Comparison of ENCODE assay signal across 19 cellular contexts in the genomic region with DNA sequence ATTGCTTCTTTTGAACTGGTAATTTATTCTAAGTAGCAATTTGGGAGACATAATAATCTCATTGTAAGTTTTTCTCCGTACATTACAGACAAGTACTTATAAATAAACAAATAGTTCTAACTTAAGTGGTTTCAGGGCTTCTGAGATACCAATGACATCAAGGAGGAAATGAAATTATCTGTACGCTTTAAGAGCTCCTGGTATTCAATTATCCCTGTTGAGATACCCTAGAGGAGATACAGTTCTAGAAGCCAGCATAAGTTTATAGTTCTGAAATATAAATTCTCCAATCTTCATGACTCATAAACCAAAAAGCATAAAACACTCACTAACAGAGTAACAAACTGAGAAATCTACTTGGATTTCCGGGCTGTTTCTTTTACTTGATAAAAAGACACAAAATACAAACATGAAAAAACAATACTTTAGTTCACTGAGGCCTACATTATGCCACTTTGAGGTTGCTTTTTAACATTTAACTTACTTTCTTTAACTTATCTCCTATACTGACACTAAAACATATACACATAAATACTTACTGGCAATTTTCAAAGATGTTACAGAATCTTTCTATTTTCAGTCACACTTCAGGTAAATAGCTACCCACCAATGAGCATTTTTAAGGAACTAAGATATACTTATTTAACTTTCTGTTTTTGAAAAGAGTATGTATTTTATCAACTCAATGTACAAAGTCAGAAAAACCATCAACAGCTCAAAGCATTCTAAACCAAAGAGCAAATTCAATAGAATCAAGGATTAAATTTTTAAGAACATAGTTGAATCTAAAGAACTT. TPM values are rescaled to one million over a fixed set of nuclear protein-coding genes. Genes with fewer than 3 reads are reported as not detected.
DNase-seq lines count a peak whose midpoint lies in the region; ATAC-seq, FAIRE-seq and TF ChIP-seq lines count a peak whose summit lies in the region.
"Had no signal": no experiment of that assay in that cellular context is flagged by ENCODE, and none has a peak within 500 bp of the region (broad histone marks: within the 10 kb centered on the region; RNA-seq: fewer than 3 reads in every experiment).

No MANE protein-coding gene starts in this region.

- H3K56ac ChIP-seq in IMR-90 (ENCODE audit: extremely low read depth, insufficient read depth, low read length), result no peak overlapping the region

- H4K20me1 ChIP-seq in IMR-90 (ENCODE audit: insufficient read depth, low read length) (peaks cover 13% of the 10 kb centered on the region; the same call in 1 of the 2 replicates), K562 (replicated peaks; ENCODE audit: control insufficient read depth, insufficient read depth, low read length) (no peaks in the 10 kb centered on the region)

- TF ChIP-seq EP300 in K562 (IDR thresholded peaks at IDR 0.05; ENCODE audit: low read length), result no peak

- no peak overlapping the region; a peak in 1 of 4 replicates for H4K8ac ChIP-seq in IMR-90 (ENCODE audit: low read depth in 2 of 2, low read length in 2 of 2)

- in situ Hi-C loops in IMR-90 (cut with MboI; ENCODE audit: low sequenced_read_pairs) (no loop called here), K562 (cut with MboI) (no loop called here)

- H3K4ac ChIP-seq in IMR-90 (ENCODE audit: low read depth, low read length), result no peak overlapping the region

- ATAC-seq in IMR-90 (ENCODE audit: low read depth), result peak; percentile 80
- peak; percentile 33 for ATAC-seq in K562
- no peak for ATAC-seq in stimulated activated naive B cell treated with anti-CD40 and anti-IgM and Interleukin-4, amounts not matched to agents 10 μg/mL and 1 μg/mL and 100 μg/mL, for 72 hours (replicated peaks)
- no peak for ATAC-seq in GM19395 (IDR thresholded peaks at IDR 0.05; ENCODE audit: unreplicated experiment)
- ATAC-seq in mucosa of descending colon, result no peak

- no peak for TF ChIP-seq RAD21 in IMR-90 (IDR thresholded peaks at IDR 0.05; ENCODE audit: low read length)
- TF ChIP-seq RAD21 in K562 (CRISPR knock-in tag; conservative IDR thresholded peaks at IDR 0.05 in 1 of 2, IDR thresholded peaks at IDR 0.05 in 1 of 2), result no peak

- no peak for FAIRE-seq in K562 (lab: Jason Lieb, UNC)
- FAIRE-seq: kidney had no signal

- H2AK5ac ChIP-seq in IMR-90 (ENCODE audit: low read depth, low read length), result no peak overlapping the region

- H2BK15ac ChIP-seq in IMR-90 (ENCODE audit: low read depth, low read length), result no peak overlapping the region

- H3K27ac ChIP-seq in IMR-90 (ENCODE audit: insufficient read depth, low read length) (peak overlapping the region; percentile 62; the same call in 1 of the 2 replicates), K562 (ENCODE audit: extremely low read depth, low read depth, low read length) (peak overlapping the region; percentile 54; the same call in 1 of the 3 replicates)
- H3K27ac ChIP-seq: transverse colon had no signal

- no peak overlapping the region for H2BK20ac ChIP-seq in IMR-90 (ENCODE audit: low read depth, low read length)

- peaks cover 16 to 29% of the 10 kb centered on the region in 2 experiments for H3K79me1 ChIP-seq in IMR-90 (ENCODE audit: low read depth in 1 of 2, low read length in 2 of 2)

- H3K79me2 ChIP-seq in K562 (ENCODE audit: control insufficient read depth, insufficient read depth, low read length), result peaks cover 64% of the 10 kb centered on the region

- no peak for TF ChIP-seq POLR2A in IMR-90 (IDR thresholded peaks at IDR 0.05; ENCODE audit: low read depth, low read length)
- TF ChIP-seq POLR2A in K562 (conservative IDR thresholded peaks at IDR 0.05), result no peak

- dilution Hi-C loops in IMR-90 (cut with HindIII; ENCODE audit: low sequenced_read_pairs, unreplicated experiment), result no loop called here

- H4K5ac ChIP-seq in IMR-90 (ENCODE audit: low read depth, low read length), result no peak overlapping the region

- TF ChIP-seq CTCF in IMR-90 (conservative IDR thresholded peaks at IDR 0.05; ENCODE audit: low read depth, low read length) (no peak), K562 (IDR thresholded peaks at IDR 0.05 in 2 of 3, conservative IDR thresholded peaks at IDR 0.05 in 1 of 3; ENCODE audit: insufficient read depth in 2 of 3, low read depth in 1 of 3, low read length in 3 of 3) (no peak), mucosa of descending colon (IDR thresholded peaks at IDR 0.05) (no peak)

- H3K36me3 Mint-ChIP-seq in activated naive CD4-positive, alpha-beta T cell treated with anti-CD3 and anti-CD28 coated beads, Interleukin-2, amount 50 U/mL, for 24 hours, result peaks cover 37% of the 10 kb centered on the region
- H3K36me3 Mint-ChIP-seq in stimulated activated naive B cell treated with anti-CD40 and anti-IgM and Interleukin-4, amounts not matched to agents 10 μg/mL and 1 μg/mL and 100 μg/mL, for 72 hours, result peaks cover 32 to 42% of the 10 kb centered on the region in 2 donors

- H3K4me3 ChIP-seq in IMR-90 (ENCODE audit: insufficient read depth, low read depth, low read length), result no peak overlapping the region
- H3K4me3 ChIP-seq in K562, result no peak overlapping the region
- H3K4me3 ChIP-seq in mucosa of descending colon, result no peak overlapping the region
- H3K4me3 ChIP-seq: transverse colon had no signal

- peak overlapping the region; percentile 68 for H3K4me2 ChIP-seq in IMR-90 (ENCODE audit: low read depth, low read length)
- no peak overlapping the region; the same call in 1 of the 2 replicates for H3K4me2 ChIP-seq in K562 (ENCODE audit: insufficient read depth, low read length)

- peak overlapping the region; percentile 26 for H3K27ac Mint-ChIP-seq in activated naive CD4-positive, alpha-beta T cell treated with anti-CD3 and anti-CD28 coated beads, Interleukin-2, amount 50 U/mL, for 24 hours
- peak overlapping the region; percentile 5 for H3K27ac Mint-ChIP-seq in stimulated activated naive B cell treated with anti-CD40 and anti-IgM and Interleukin-4, amounts not matched to agents 10 μg/mL and 1 μg/mL and 100 μg/mL, for 72 hours
- H3K27ac Mint-ChIP-seq: endodermal cell had no signal

- H3K23ac ChIP-seq in IMR-90 (ENCODE audit: low read depth, low read length), result no peak overlapping the region

- peaks cover 16% of the 10 kb centered on the region for H3K36me3 ChIP-seq in IMR-90 (ENCODE audit: control insufficient read depth, insufficient read depth, low read length)
- H3K36me3 ChIP-seq in K562 (ENCODE audit: control insufficient read depth, insufficient read depth, low read length), result peaks cover 68% of the 10 kb centered on the region
- H3K36me3 ChIP-seq in mucosa of descending colon (ENCODE audit: low read depth), result peaks cover 5% of the 10 kb centered on the region

- H2AFZ ChIP-seq in IMR-90 (replicated peaks; ENCODE audit: low read length, poor library complexity) (no peak overlapping the region), K562 (ENCODE audit: low read depth, low read length) (no peak overlapping the region)

- H3K9me3 Mint-ChIP-seq in activated naive CD4-positive, alpha-beta T cell treated with anti-CD3 and anti-CD28 coated beads, Interleukin-2, amount 50 U/mL, for 24 hours, result no peaks in the 10 kb centered on the region
- no peaks in the 10 kb centered on the region for H3K9me3 Mint-ChIP-seq in stimulated activated naive B cell treated with anti-CD40 and anti-IgM and Interleukin-4, amounts not matched to agents 10 μg/mL and 1 μg/mL and 100 μg/mL, for 72 hours
- H3K9me3 Mint-ChIP-seq: endodermal cell had no signal

- CTCF ChIA-PET in IMR-90 (lab: Yijun Ruan, JAX) (interaction anchor here (1.0 kb wide), 1 partner anchor 32 kb away, joined by 3 read pairs; no protein-coding TSS in a partner anchor), K562 (lab: Yijun Ruan, JAX; ENCODE audit: low intra/inter-chr PET ratio) (interaction anchor here (0.5 kb wide), 1 partner anchor 16 kb away, joined by 7 read pairs; no protein-coding TSS in a partner anchor)

- intact Hi-C loops in IMR-90 (cut with micrococcal nuclease) (no loop called here), K562 (cut with micrococcal nuclease) (no loop called here), mucosa of descending colon (cut with DNase I, micrococcal nuclease) (no loop called here)

- H4K91ac ChIP-seq in IMR-90 (ENCODE audit: insufficient read depth, low read depth, low read length), result no peak overlapping the region

- H2BK5ac ChIP-seq in IMR-90 (ENCODE audit: low read depth, low read length, poor library complexity, severe bottlenecking), result peak overlapping the region; percentile 70

- H3K4me1 ChIP-seq in IMR-90 (ENCODE audit: control insufficient read depth, insufficient read depth, low read length) (no peaks in the 10 kb centered on the region; the same call in 1 of the 2 replicates), K562 (replicated peaks in 1 of 2; ENCODE audit: control insufficient read depth in 2 of 2, insufficient read depth in 2 of 2, low read length in 2 of 2) (peaks cover 0 to 7% of the 10 kb centered on the region in 2 experiments; a peak in 2 of 5 replicates), mucosa of descending colon (ENCODE audit: low read depth) (no peaks in the 10 kb centered on the region)

- POLR2A ChIA-PET in IMR-90 (lab: Charles Lee; ENCODE audit: unreplicated experiment) (no interaction called here), K562 (lab: Yijun Ruan, JAX) (interaction anchor here (0.6 to 1.5 kb wide), 5 partner anchors 8 to 194 kb away, joined by 3 to 5 read pairs (median 5); no protein-coding TSS in a partner anchor)

- H3K27me3 ChIP-seq in IMR-90 (ENCODE audit: control insufficient read depth, insufficient read depth, low read length) (no peaks in the 10 kb centered on the region), K562 (ENCODE audit: control insufficient read depth in 2 of 2, insufficient read depth in 2 of 2, low read length in 2 of 2) (no peaks in the 10 kb centered on the region)
- H3K27me3 ChIP-seq: transverse colon had no signal

- no peaks in the 10 kb centered on the region for H3K27me3 Mint-ChIP-seq in activated naive CD4-positive, alpha-beta T cell treated with anti-CD3 and anti-CD28 coated beads, Interleukin-2, amount 50 U/mL, for 24 hours
- no peaks in the 10 kb centered on the region for H3K27me3 Mint-ChIP-seq in stimulated activated naive B cell treated with anti-CD40 and anti-IgM and Interleukin-4, amounts not matched to agents 10 μg/mL and 1 μg/mL and 100 μg/mL, for 72 hours

- no peak overlapping the region for H3K18ac ChIP-seq in IMR-90 (ENCODE audit: low read depth, low read length)

- H3K4me3 Mint-ChIP-seq in activated naive CD4-positive, alpha-beta T cell treated with anti-CD3 and anti-CD28 coated beads, Interleukin-2, amount 50 U/mL, for 24 hours, result no peak overlapping the region
- no peak overlapping the region for H3K4me3 Mint-ChIP-seq in stimulated activated naive B cell treated with anti-CD40 and anti-IgM and Interleukin-4, amounts not matched to agents 10 μg/mL and 1 μg/mL and 100 μg/mL, for 72 hours
- H3K4me3 Mint-ChIP-seq: endodermal cell had no signal

- no peak overlapping the region for H2AK9ac ChIP-seq in IMR-90 (replicated peaks; ENCODE audit: low read depth, low read length, poor library complexity)

- no CpG with 5 or more reads among the region's 3 CpGs for WGBS in IMR-90 (ENCODE audit: extremely low coverage in 2 of 2, insufficient read length in 1 of 2), 2 experiments
- WGBS in K562 (ENCODE audit: insufficient coverage, low coverage, missing lambda C conversion rate), result 29% methylated on average over 3 of the region's 3 CpGs

- H3K9me1 ChIP-seq in IMR-90 (ENCODE audit: insufficient read depth, low read length), result 0 out of 2 replicates have a peak, but pooled peaks cover 3% of the 10 kb centered on the region
- H3K9me1 ChIP-seq in K562 (ENCODE audit: control insufficient read depth, insufficient read depth, low read length), result no peaks in the 10 kb centered on the region

- H3K9me3 ChIP-seq in IMR-90 (ENCODE audit: control insufficient read depth, insufficient read depth, low read length) (no peaks in the 10 kb centered on the region), K562 (replicated peaks; ENCODE audit: control insufficient read depth, insufficient read depth, low read depth, low read length) (no peaks in the 10 kb centered on the region), mucosa of descending colon (no peaks in the 10 kb centered on the region)
- H3K9me3 ChIP-seq: transverse colon had no signal

- DNase-seq in activated naive CD4-positive, alpha-beta T cell treated with anti-CD3 and anti-CD28 coated beads, Interleukin-2, amount 50 U/mL, for 16 hours, result no peak
- DNase-seq in IMR-90 (peak; percentile 40), K562 (ENCODE audit: extremely low read depth in 1 of 4, low spot score in 3 of 4) (no peak), mucosa of descending colon (no peak), NCI-H446 (lab: John Stamatoyannopoulos, UW) (no peak)
- DNase-seq in stimulated activated naive B cell treated with anti-CD40 and anti-IgM and Interleukin-4, amounts not matched to agents 10 μg/mL and 1 μg/mL and 100 μg/mL, for 72 hours, result no peak
- DNase-seq: activated CD4-positive, alpha-beta T cell treated with anti-CD3 and anti-CD28 coated beads, Interleukin-2, amount 50 U/mL, for 4 hours; activated naive CD4-positive, alpha-beta T cell treated with Interleukin-2 at 50 U/mL for 16 hours; AML-193; caudate nucleus; DND-41; endodermal cell; kidney; MV-4-11; NCI-H226; T-helper 2 cell; transverse colon had no signal

- H3K9ac ChIP-seq in IMR-90 (ENCODE audit: low read depth, low read length), result no peak overlapping the region
- H3K9ac ChIP-seq in K562 (ENCODE audit: insufficient read depth in 1 of 2, low read depth in 2 of 2, low read length in 2 of 2), result 0 out of 4 replicates have a peak overlapping the region, but pooled peaks of 1 of the 2 experiments have one; percentile 11

- H3K4me1 Mint-ChIP-seq in activated naive CD4-positive, alpha-beta T cell treated with anti-CD3 and anti-CD28 coated beads, Interleukin-2, amount 50 U/mL, for 24 hours, result peaks cover 57% of the 10 kb centered on the region
- H3K4me1 Mint-ChIP-seq in stimulated activated naive B cell treated with anti-CD40 and anti-IgM and Interleukin-4, amounts not matched to agents 10 μg/mL and 1 μg/mL and 100 μg/mL, for 72 hours, result peaks cover 15 to 23% of the 10 kb centered on the region in 2 donors
- H3K4me1 Mint-ChIP-seq: endodermal cell had no signal

- no TSS peak for BruUV-seq in IMR-90 (replicated peaks; lab: Mats Ljungman, UMichigan)
- no TSS peak for BruUV-seq in K562 (replicated peaks; lab: Mats Ljungman, UMichigan)

- H3K14ac ChIP-seq in IMR-90 (replicated peaks; ENCODE audit: low read depth, low read length), result no peak overlapping the region

- H2BK120ac ChIP-seq in IMR-90 (ENCODE audit: low read depth, low read length), result no peak overlapping the region

RNA-seq across cellular contexts. Expression of gene DCTN4, which starts 7.5 kb away (rescaled TPM):
- total RNA-seq in IMR-90 (2012; rRNA removed), result 50.2 and 56.1 TPM in 2 replicates
- polyA plus RNA-seq in IMR-90 (2012; rRNA removed), result 26.6 and 28.1 TPM in 2 replicates
- 10.3 and 10.5 TPM in 2 replicates for polyA plus RNA-seq in IMR-90 (2012; cell fraction: cytosol; rRNA removed)
- polyA plus RNA-seq in IMR-90 (2012; cell fraction: nucleus; rRNA removed; ENCODE audit: low replicate concordance), result 11.6 and 41.1 TPM in 2 replicates
- total RNA-seq in K562 (2011; cell fraction: chromatin; rRNA removed; ENCODE audit: low replicate concordance), result 64.1 and 143 TPM in 2 replicates
- total RNA-seq in K562 (2011; cell fraction: nucleolus; rRNA removed), result 28.9 and 49.2 TPM in 2 replicates
- 56.8 and 84.8 TPM in 2 replicates for total RNA-seq in K562 (2011; cell fraction: nucleoplasm; rRNA removed)
- 34.5 and 35.2 TPM in 2 replicates for total RNA-seq in K562 (2014; rRNA removed)
- 51.0 and 56.8 TPM in 2 replicates for total RNA-seq in K562 (2014; rRNA removed; fragmentation: Illumina TruSeq; extraction: Trizol)
- 45.4 and 49.9 TPM in 2 replicates for total RNA-seq in K562 (2015; rRNA removed; fragmentation: Illumina TruSeq; extraction: Trizol)
- 57.0 and 64.8 TPM in 2 replicates for total RNA-seq in K562 (2021)
- 56.8 and 75.0 TPM in 2 replicates for polyA plus RNA-seq in K562 (2011; rRNA removed)
- 30.5 and 54.8 TPM in 2 replicates for polyA plus RNA-seq in K562 (2011; cell fraction: cytosol; rRNA removed)
- polyA plus RNA-seq in K562 (2011; cell fraction: nucleus; rRNA removed), result 48.6 and 85.0 TPM in 2 replicates
- polyA plus RNA-seq in K562 (2012), result 40.1 and 49.3 TPM in 2 replicates
- 57.0 and 64.9 TPM in 2 replicates for polyA plus RNA-seq in K562 (2014; fragmentation: Illumina TruSeq; extraction: Trizol)
- 10 to 100 TPM; 20.4 to 29.6 TPM for polyA plus RNA-seq in K562 (2014; fragmentation: Nextera tagmentation; extraction: Ambion mirVana)
- polyA plus RNA-seq in K562 (2014; rRNA removed), result 36.5 and 39.1 TPM in 2 replicates
- 78.1 and 119 TPM in 2 replicates for polyA minus RNA-seq in K562 (2011; rRNA and poly(A)+ RNA removed)
- polyA minus RNA-seq in K562 (2011; cell fraction: cytosol; rRNA and poly(A)+ RNA removed), result 39.0 and 51.9 TPM in 2 replicates
- 36.8 and 62.8 TPM in 2 replicates for polyA minus RNA-seq in K562 (2011; cell fraction: nucleus; rRNA and poly(A)+ RNA removed)
- 10 to 100 TPM; 50.8 to 56.4 (median 52.9) TPM for total RNA-seq in mucosa of descending colon

RNA-seq across cellular contexts. Expression of gene SMIM3, which starts 27.3 kb away (rescaled TPM):
- 36.1 and 37.5 TPM in 2 replicates for total RNA-seq in IMR-90 (2012; rRNA removed)
- polyA plus RNA-seq in IMR-90 (2012; rRNA removed), result 42.6 and 53.4 TPM in 2 replicates
- 34.9 and 58.2 TPM in 2 replicates for polyA plus RNA-seq in IMR-90 (2012; cell fraction: cytosol; rRNA removed)
- polyA plus RNA-seq in IMR-90 (2012; cell fraction: nucleus; rRNA removed; ENCODE audit: low replicate concordance), result 10.7 and 26.3 TPM in 2 replicates
- 5.3 and 6.3 TPM in 2 replicates for total RNA-seq in K562 (2011; cell fraction: chromatin; rRNA removed; ENCODE audit: low replicate concordance)
- 3.0 and 4.2 TPM in 2 replicates for total RNA-seq in K562 (2011; cell fraction: nucleolus; rRNA removed)
- 5.6 and 6.4 TPM in 2 replicates for total RNA-seq in K562 (2011; cell fraction: nucleoplasm; rRNA removed)
- 13.6 and 20.2 TPM in 2 replicates for total RNA-seq in K562 (2014; rRNA removed)
- 14.6 and 15.8 TPM in 2 replicates for total RNA-seq in K562 (2014; rRNA removed; fragmentation: Illumina TruSeq; extraction: Trizol)
- 27.7 and 28.5 TPM in 2 replicates for total RNA-seq in K562 (2015; rRNA removed; fragmentation: Illumina TruSeq; extraction: Trizol)
- total RNA-seq in K562 (2021), result 13.0 and 13.7 TPM in 2 replicates
- polyA plus RNA-seq in K562 (2011; rRNA removed), result 13.9 and 29.5 TPM in 2 replicates
- polyA plus RNA-seq in K562 (2011; cell fraction: cytosol; rRNA removed), result 13.9 and 39.1 TPM in 2 replicates
- 7.9 and 20.9 TPM in 2 replicates for polyA plus RNA-seq in K562 (2011; cell fraction: nucleus; rRNA removed)
- polyA plus RNA-seq in K562 (2012), result 24.7 and 45.6 TPM in 2 replicates
- 18.8 and 19.7 TPM in 2 replicates for polyA plus RNA-seq in K562 (2014; fragmentation: Illumina TruSeq; extraction: Trizol)
- polyA plus RNA-seq in K562 (2014; fragmentation: Nextera tagmentation; extraction: Ambion mirVana), result 1 to 10 TPM; 4.1 to 6.7 TPM
- 12.8 and 13.5 TPM in 2 replicates for polyA plus RNA-seq in K562 (2014; rRNA removed)
- 5.6 and 14.2 TPM in 2 replicates for polyA minus RNA-seq in K562 (2011; rRNA and poly(A)+ RNA removed)
- 4.0 and 5.6 TPM in 2 replicates for polyA minus RNA-seq in K562 (2011; cell fraction: cytosol; rRNA and poly(A)+ RNA removed)
- 2.3 and 5.7 TPM in 2 replicates for polyA minus RNA-seq in K562 (2011; cell fraction: nucleus; rRNA and poly(A)+ RNA removed)
- 10 to 100 TPM in 2 of 3 donors, 1 to 10 TPM in 1; 9.3 to 21.6 (median 19.2) TPM for total RNA-seq in mucosa of descending colon

RNA-seq across cellular contexts. Expression of gene RBM22, which starts 50.4 kb away (rescaled TPM):
- 26.2 and 33.1 TPM in 2 replicates for total RNA-seq in IMR-90 (2012; rRNA removed)
- 30.2 and 34.2 TPM in 2 replicates for polyA plus RNA-seq in IMR-90 (2012; rRNA removed)
- 8.5 and 20.5 TPM in 2 replicates for polyA plus RNA-seq in IMR-90 (2012; cell fraction: cytosol; rRNA removed)
- 14.9 and 73.3 TPM in 2 replicates for polyA plus RNA-seq in IMR-90 (2012; cell fraction: nucleus; rRNA removed; ENCODE audit: low replicate concordance)
- total RNA-seq in K562 (2011; cell fraction: chromatin; rRNA removed; ENCODE audit: low replicate concordance), result 88.0 and 96.4 TPM in 2 replicates
- 58.2 and 60.2 TPM in 2 replicates for total RNA-seq in K562 (2011; cell fraction: nucleolus; rRNA removed)
- total RNA-seq in K562 (2011; cell fraction: nucleoplasm; rRNA removed), result 61.2 and 66.5 TPM in 2 replicates
- 31.3 and 41.6 TPM in 2 replicates for total RNA-seq in K562 (2014; rRNA removed)
- 43.7 and 46.8 TPM in 2 replicates for total RNA-seq in K562 (2014; rRNA removed; fragmentation: Illumina TruSeq; extraction: Trizol)
- total RNA-seq in K562 (2015; rRNA removed; fragmentation: Illumina TruSeq; extraction: Trizol), result 44.8 and 45.1 TPM in 2 replicates
- 51.3 and 53.5 TPM in 2 replicates for total RNA-seq in K562 (2021)
- polyA plus RNA-seq in K562 (2011; rRNA removed), result 69.9 and 77.7 TPM in 2 replicates
- polyA plus RNA-seq in K562 (2011; cell fraction: cytosol; rRNA removed), result 24.7 and 43.4 TPM in 2 replicates
- polyA plus RNA-seq in K562 (2011; cell fraction: nucleus; rRNA removed), result 77.9 and 106 TPM in 2 replicates
- polyA plus RNA-seq in K562 (2012), result 46.4 and 48.3 TPM in 2 replicates
- 73.9 and 82.2 TPM in 2 replicates for polyA plus RNA-seq in K562 (2014; fragmentation: Illumina TruSeq; extraction: Trizol)
- 10 to 100 TPM; 33.6 to 65.3 TPM for polyA plus RNA-seq in K562 (2014; fragmentation: Nextera tagmentation; extraction: Ambion mirVana)
- polyA plus RNA-seq in K562 (2014; rRNA removed), result 37.1 and 38.3 TPM in 2 replicates
- 46.0 and 55.8 TPM in 2 replicates for polyA minus RNA-seq in K562 (2011; rRNA and poly(A)+ RNA removed)
- polyA minus RNA-seq in K562 (2011; cell fraction: cytosol; rRNA and poly(A)+ RNA removed), result 23.2 and 30.1 TPM in 2 replicates
- polyA minus RNA-seq in K562 (2011; cell fraction: nucleus; rRNA and poly(A)+ RNA removed), result 30.6 and 46.1 TPM in 2 replicates
- total RNA-seq in mucosa of descending colon, result 10 to 100 TPM; 41.0 to 45.1 (median 44.2) TPM

Comparison
In these comparisons a context has a peak if more than half of its experiments do, and no peak if none do; other contexts are left out.
1. ATAC-seq: peak in IMR-90 (single experiment) and K562 (single experiment); none in stimulated activated naive B cell treated with anti-CD40 and anti-IgM and Interleukin-4, amounts not matched to agents 10 μg/mL and 1 μg/mL and 100 μg/mL, for 72 hours (0 of 2), GM19395 (single experiment) and mucosa of descending colon (single experiment).